25 cellular contexts compared by ENCODE assay signal in genomic region chr3:156017636-156018035, GRCh38.
DNase-seq lines count a peak whose midpoint lies in the region; ATAC-seq and TF ChIP-seq lines count a peak whose summit lies in the region.
"Had no signal": no experiment of that assay in that cellular context is flagged by ENCODE, and none has a peak within 500 bp of the region (broad histone marks: within the 10 kb centered on the region; RNA-seq: fewer than 3 reads in every experiment).

No MANE protein-coding gene starts in this region.

- H3K9me3 ChIP-seq in BE2C (no peaks in the 10 kb centered on the region), GM23248 (ENCODE audit: low read depth) (no peaks in the 10 kb centered on the region)
- H3K9me3 ChIP-seq: Caco-2, SJCRH30 had no signal

- H3K27ac ChIP-seq in GM23248 = no peak overlapping the region
- H3K27ac ChIP-seq: KMS-11, PC-9, SJCRH30 had no signal

- H3K4me2 ChIP-seq in GM23248 (ENCODE audit: unreplicated experiment) = no peak overlapping the region
- H3K4me2 ChIP-seq: KMS-11, PC-9 had no signal

- no peaks in the 10 kb centered on the region for H4K20me1 ChIP-seq in GM23248 (ENCODE audit: insufficient read depth)

- H3K27me3 Mint-ChIP-seq in brain = no peaks in the 10 kb centered on the region
- H3K27me3 Mint-ChIP-seq: IgD-negative memory B cell had no signal

- peaks cover 43% of the 10 kb centered on the region for H3K4me1 Mint-ChIP-seq in brain
- H3K4me1 Mint-ChIP-seq: IgD-negative memory B cell had no signal

- H3F3A ChIP-seq in GM23248 (ENCODE audit: insufficient read depth) = no peaks in the 10 kb centered on the region

- H3K36me3 ChIP-seq in BE2C = no peaks in the 10 kb centered on the region
- no peaks in the 10 kb centered on the region for H3K36me3 ChIP-seq in GM23248 (ENCODE audit: low read depth)
- H3K36me3 ChIP-seq: SJCRH30 had no signal

- H3K79me2 ChIP-seq in GM23248 (ENCODE audit: insufficient read depth) = no peaks in the 10 kb centered on the region

- H2AFZ ChIP-seq in GM23248 = no peak overlapping the region
- H2AFZ ChIP-seq: PC-9 had no signal

- peak overlapping the region in 2 of 5 experiments; percentile 16 to 67 for H3K4me3 Mint-ChIP-seq in brain
- H3K4me3 Mint-ChIP-seq: CD8-positive, alpha-beta T cell; IgD-negative memory B cell had no signal

- no peak overlapping the region for H3K9ac ChIP-seq in GM23248
- H3K9ac ChIP-seq: KMS-11 had no signal

- H3K36me3 Mint-ChIP-seq in brain = no peaks in the 10 kb centered on the region
- H3K36me3 Mint-ChIP-seq: CD8-positive, alpha-beta T cell had no signal

- peak overlapping the region; percentile 45 to 96 (median 92) for H3K27ac Mint-ChIP-seq in brain
- H3K27ac Mint-ChIP-seq: CD8-positive, alpha-beta T cell; IgD-negative memory B cell had no signal

- H3K4me1 ChIP-seq in BE2C (no peaks in the 10 kb centered on the region), GM23248 (ENCODE audit: insufficient read depth) (no peaks in the 10 kb centered on the region)
- H3K4me1 ChIP-seq: Caco-2, SJCRH30 had no signal

- in situ Hi-C loops in GM23248 (cut with MboI) = no loop called here

- no peaks in the 10 kb centered on the region for H3K9me3 Mint-ChIP-seq in brain
- H3K9me3 Mint-ChIP-seq: CD8-positive, alpha-beta T cell; IgD-negative memory B cell had no signal

- no peaks in the 10 kb centered on the region for H3K9me2 ChIP-seq in GM23248 (ENCODE audit: insufficient read depth)

- no peak overlapping the region for H3K4me3 ChIP-seq in BE2C (ENCODE audit: low read depth, low read length)
- no peak overlapping the region for H3K4me3 ChIP-seq in GM23248
- H3K4me3 ChIP-seq: PC-9, SJCRH30 had no signal

- TF ChIP-seq CTCF in brain (conservative IDR thresholded peaks at IDR 0.05) (no peak), BE2C (IDR thresholded peaks at IDR 0.05; ENCODE audit: low read depth, low read length) (no peak)

- no peak for ATAC-seq in GM19324 (IDR thresholded peaks at IDR 0.05; ENCODE audit: low FRiP score, unreplicated experiment)
- ATAC-seq: CD8-positive, alpha-beta T cell; Right ventricle myocardium inferior had no signal

- H3K27me3 ChIP-seq in BE2C (no peaks in the 10 kb centered on the region; the same call in 1 of the 2 replicates), GM23248 (replicated peaks; ENCODE audit: insufficient read depth) (no peaks in the 10 kb centered on the region)
- H3K27me3 ChIP-seq: SJCRH30 had no signal

- peak; percentile 13 for DNase-seq in NCI-H2171 treated with DMSO at 0.1 percent for 48 hours (lab: John Stamatoyannopoulos, UW)
- DNase-seq in NCI-H2171 (lab: John Stamatoyannopoulos, UW) = no peak
- DNase-seq in myocyte (ENCODE audit: low read depth) = peak; percentile 3
- no peak for DNase-seq in BE2C
- DNase-seq in GM23248 = no peak
- DNase-seq in activated CD4-positive, alpha-beta T cell treated with anti-CD3 and anti-CD28 coated beads, Interleukin-2, amount 50 U/mL, for 1 hour = no peak
- DNase-seq: 8988T; ACHN; C1 segment of cervical spinal cord; Caco-2; CD8-positive, alpha-beta T cell; GOT3; HCEC 1CT; MM.1S; NCI-H2029; NCI-H345; NCI-H510A treated with DMSO at 0.1 percent for 48 hours; NCI-H774; PC-9; SJCRH30 had no signal

Comparison
In these comparisons a context has a peak if more than half of its experiments do, and no peak if none do; other contexts are left out.
1. DNase-seq: peak in NCI-H2171 treated with DMSO at 0.1 percent for 48 hours (single experiment) and myocyte (single experiment); none in NCI-H2171 (single experiment), BE2C (single experiment), GM23248 (single experiment) and activated CD4-positive, alpha-beta T cell treated with anti-CD3 and anti-CD28 coated beads, Interleukin-2, amount 50 U/mL, for 1 hour (single experiment).